Comparison of ENCODE assay signal across 28 cellular contexts in genomic region chr3:69915726-69916125, GRCh38.
"Had no signal": no experiment of that assay in that cellular context is flagged by ENCODE, and none has a peak within 500 bp of the region (broad histone marks: within the 10 kb centered on the region; RNA-seq: fewer than 3 reads in every experiment).

No MANE protein-coding gene starts in this region.

- H3K4me2 ChIP-seq: neural progenitor cell had no signal

- H3K27ac Mint-ChIP-seq: natural killer cell; nephron; neural progenitor cell; progenitor cell of endocrine pancreas; stimulated activated effector memory CD8-positive, alpha-beta T cell treated with anti-CD3 and anti-CD28 coated beads, Interleukin-12 subunit alpha, Interleukin-12 subunit beta, amount 100 ng/mL, for 72 hours; stimulated activated naive B cell treated with anti-CD40 and anti-IgM and Interleukin-4, amounts not matched to agents 10 μg/mL and 1 μg/mL and 100 μg/mL, for 72 hours; stimulated activated naive CD8-positive, alpha-beta T cell treated with anti-CD3 and anti-CD28 coated beads, Interleukin-15, Interleukin-2, amounts not matched to agents 100 ng/mL and 50 ng/mL, for 24 hours; type B pancreatic cell had no signal

- H3K36me3 Mint-ChIP-seq: natural killer cell; neural progenitor cell; stimulated activated effector memory CD8-positive, alpha-beta T cell treated with anti-CD3 and anti-CD28 coated beads, Interleukin-12 subunit alpha, Interleukin-12 subunit beta, amount 100 ng/mL, for 72 hours; stimulated activated naive B cell treated with anti-CD40 and anti-IgM and Interleukin-4, amounts not matched to agents 10 μg/mL and 1 μg/mL and 100 μg/mL, for 72 hours; type B pancreatic cell had no signal

- H3K36me3 ChIP-seq: neural progenitor cell, ovary, right lobe of liver, sigmoid colon, thoracic aorta, thyroid gland, transverse colon, upper lobe of right lung, uterus had no signal

- H3K27me3 Mint-ChIP-seq: progenitor cell of endocrine pancreas, type B pancreatic cell had no signal

- H2AFZ ChIP-seq: neural progenitor cell, parathyroid adenoma had no signal

- H3K4me1 Mint-ChIP-seq: natural killer cell; nephron; neural progenitor cell; stimulated activated effector memory CD8-positive, alpha-beta T cell treated with anti-CD3 and anti-CD28 coated beads, Interleukin-12 subunit alpha, Interleukin-12 subunit beta, amount 100 ng/mL, for 72 hours; stimulated activated naive B cell treated with anti-CD40 and anti-IgM and Interleukin-4, amounts not matched to agents 10 μg/mL and 1 μg/mL and 100 μg/mL, for 72 hours had no signal

- H3K9ac ChIP-seq: neural progenitor cell, parathyroid adenoma had no signal

- H3K27me3 ChIP-seq: neural progenitor cell, ovary, right lobe of liver, sigmoid colon, stomach, thyroid gland, transverse colon, upper lobe of right lung, uterus had no signal

- H3K4me3 Mint-ChIP-seq: natural killer cell; nephron; neural progenitor cell; stimulated activated effector memory CD8-positive, alpha-beta T cell treated with anti-CD3 and anti-CD28 coated beads, Interleukin-12 subunit alpha, Interleukin-12 subunit beta, amount 100 ng/mL, for 72 hours; stimulated activated naive B cell treated with anti-CD40 and anti-IgM and Interleukin-4, amounts not matched to agents 10 μg/mL and 1 μg/mL and 100 μg/mL, for 72 hours; stimulated activated naive CD8-positive, alpha-beta T cell treated with anti-CD3 and anti-CD28 coated beads, Interleukin-15, Interleukin-2, amounts not matched to agents 100 ng/mL and 50 ng/mL, for 24 hours; type B pancreatic cell had no signal

- H3K4me1 ChIP-seq: neural progenitor cell, parathyroid adenoma, psoas muscle, right lobe of liver, stomach, transverse colon, upper lobe of right lung, uterus had no signal

- H3K9me3 ChIP-seq: ovary, right lobe of liver, thyroid gland, upper lobe of right lung, uterus had no signal

- DNase-seq: natural killer cell; occipital lobe; ovary; posterior cingulate gyrus; psoas muscle; right cardiac atrium; right lobe of liver; sigmoid colon; small intestine; stimulated activated CD4-positive, alpha-beta T cell treated with anti-CD3 and anti-CD28 coated beads, Interleukin-15, amount 100 ng/mL, for 24 hours; stimulated activated CD4-positive, alpha-beta T cell treated with anti-CD3 and anti-CD28 coated beads, Interleukin-2, amount 100 ng/mL, for 24 hours; stimulated activated CD4-positive, alpha-beta T cell treated with anti-CD3 and anti-CD28 coated beads, Interleukin-2, amount 100 ng/mL, for 48 hours; stimulated activated CD4-positive, alpha-beta T cell treated with anti-CD3 and anti-CD28 coated beads, Interleukin-4, amount 100 ng/mL, for 24 hours; stimulated activated naive B cell treated with anti-CD40 and anti-IgM and Interleukin-4, amounts not matched to agents 10 μg/mL and 1 μg/mL and 100 μg/mL, for 72 hours; stimulated activated naive CD4-positive, alpha-beta T cell treated with Interleukin-2 at 50 U/mL for 16 hours; stomach; thyroid gland; transverse colon; upper lobe of right lung; uterus had no signal

- H3K4me3 ChIP-seq: neural progenitor cell, ovary, psoas muscle, right lobe of liver, sigmoid colon, stomach, thoracic aorta, thyroid gland, transverse colon, upper lobe of right lung, uterus had no signal

- ATAC-seq: natural killer cell; psoas muscle; right cardiac atrium; right lobe of liver; stimulated activated effector memory CD8-positive, alpha-beta T cell treated with anti-CD3 and anti-CD28 coated beads, Interleukin-12 subunit alpha, Interleukin-12 subunit beta, amount 100 ng/mL, for 72 hours; stimulated activated naive B cell treated with anti-CD40 and anti-IgM and Interleukin-4, amounts not matched to agents 10 μg/mL and 1 μg/mL and 100 μg/mL, for 72 hours; upper lobe of right lung had no signal

- H3K27ac ChIP-seq: neural progenitor cell, ovary, parathyroid adenoma, psoas muscle, right lobe of liver, sigmoid colon, stomach, thoracic aorta, thyroid gland, transverse colon, upper lobe of right lung, uterus had no signal
